In the genomic region with DNA sequence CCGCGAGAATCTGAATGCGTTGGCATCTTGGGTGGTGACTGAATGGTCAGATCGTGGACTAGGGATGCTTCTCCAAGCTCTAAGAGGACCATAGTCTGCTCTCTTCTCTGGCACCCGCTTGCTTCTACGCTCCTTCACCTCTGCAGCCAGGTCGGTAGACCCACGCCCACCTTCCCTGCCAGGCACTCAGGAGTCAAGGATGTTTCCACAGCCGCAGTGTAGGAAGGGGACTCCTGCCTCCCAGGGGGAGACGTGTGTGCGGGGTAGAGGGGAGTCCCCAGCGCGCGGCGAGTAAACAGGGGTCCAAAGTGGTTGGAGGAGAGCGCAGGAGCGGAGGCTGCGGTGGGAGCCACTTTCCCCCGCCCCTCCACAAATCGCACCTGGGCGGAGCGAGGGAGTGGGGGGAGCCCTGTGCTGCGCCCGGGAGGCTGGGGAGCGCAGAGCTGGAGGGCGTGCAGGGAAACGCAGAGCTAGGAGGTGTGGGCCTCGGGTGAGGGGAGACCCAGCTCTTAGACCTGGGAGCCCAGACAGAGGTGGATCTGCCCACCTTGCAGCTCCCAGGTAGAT, we compare ENCODE assay signal across 16 cellular contexts. TPM values are rescaled to one million over a fixed set of nuclear protein-coding genes. Genes with fewer than 3 reads are reported as not detected.
A peak's percentile ranks its signal among the peaks of the same experiment; 100 is the strongest.
DNase-seq lines count a peak whose midpoint lies in the region; ATAC-seq, FAIRE-seq and TF ChIP-seq lines count a peak whose summit lies in the region.
"Had no signal": no experiment of that assay in that cellular context is flagged by ENCODE, and none has a peak within 500 bp of the region (broad histone marks: within the 10 kb centered on the region; RNA-seq: fewer than 3 reads in every experiment).

No MANE protein-coding gene starts in this region.

- peak; percentile 24 for DNase-seq in D341Med (ENCODE audit: low spot score)
- DNase-seq in astrocyte (ENCODE audit: low read depth), result no peak
- DNase-seq in progenitor cell of endocrine pancreas (ENCODE audit: low spot score, unreplicated experiment), result peak; percentile 16
- DNase-seq in NCI-H2029 treated with DMSO at 0.1 percent for 48 hours (lab: John Stamatoyannopoulos, UW), result no peak
- no peak for DNase-seq in PC-3
- DNase-seq in occipital lobe (lab: John Stamatoyannopoulos, UW), result no peak
- no peak for DNase-seq in A172 (ENCODE audit: low spot score)
- DNase-seq: activated CD4-positive, alpha-beta T cell treated with anti-CD3 and anti-CD28 coated beads, Interleukin-2, amount 10 ng/mL, durations not matched to agents 7 days and 5 days; NCI-H1930; NCI-H82; T-helper 9 cell had no signal

- no TSS peak for BruUV-seq in PC-3 (replicated peaks; lab: Mats Ljungman, UMichigan)

- H3K79me2 ChIP-seq in astrocyte (ENCODE audit: insufficient read depth, low read length) (no peaks in the 10 kb centered on the region), PC-3 (ENCODE audit: low read length) (no peaks in the 10 kb centered on the region)

- peaks cover 26% of the 10 kb centered on the region for H3K27me3 ChIP-seq in astrocyte (ENCODE audit: insufficient read depth, low read length)
- peaks cover 76% of the 10 kb centered on the region for H3K27me3 ChIP-seq in iPS-18a (ENCODE audit: control insufficient read depth, insufficient read depth, low read length)
- peaks cover 4% of the 10 kb centered on the region; the same call in 1 of the 2 replicates for H3K27me3 ChIP-seq in PC-3 (ENCODE audit: low read length)

- H3K4me1 ChIP-seq in astrocyte (ENCODE audit: insufficient read depth, low read length) (no peaks in the 10 kb centered on the region), iPS-18a (ENCODE audit: control insufficient read depth, low read depth, low read length) (peaks cover 17% of the 10 kb centered on the region), PC-3 (ENCODE audit: insufficient read depth, low read length) (no peaks in the 10 kb centered on the region)

- TF ChIP-seq CTCF in astrocyte (IDR thresholded peaks at IDR 0.05; ENCODE audit: insufficient read depth, low read depth, low read length), result no peak
- TF ChIP-seq CTCF in progenitor cell of endocrine pancreas (IDR thresholded peaks at IDR 0.05; ENCODE audit: unreplicated experiment), result no peak
- TF ChIP-seq CTCF in PC-3 (conservative IDR thresholded peaks at IDR 0.05; ENCODE audit: low read depth, low read length), result no peak

- POLR2A ChIA-PET in PC-3 (lab: Charles Lee; ENCODE audit: unreplicated experiment), result no interaction called here

- no peaks in the 10 kb centered on the region for H3K36me3 ChIP-seq in astrocyte (ENCODE audit: insufficient read depth, low read length)
- no peaks in the 10 kb centered on the region for H3K36me3 ChIP-seq in iPS-18a (ENCODE audit: control insufficient read depth, low read depth, low read length)
- no peaks in the 10 kb centered on the region for H3K36me3 ChIP-seq in PC-3 (ENCODE audit: low read depth, low read length)

- H3K4me3 ChIP-seq in astrocyte (ENCODE audit: insufficient read depth, low read depth, low read length) (no peak overlapping the region), iPS-18a (ENCODE audit: low read length) (peak overlapping the region; percentile 86), PC-3 (ENCODE audit: low read length) (no peak overlapping the region)

- peak overlapping the region; percentile 74 for H3K4me2 ChIP-seq in astrocyte (ENCODE audit: low read length)
- H3K4me2 ChIP-seq in PC-3 (ENCODE audit: low read length), result no peak overlapping the region

- H3K36me3 Mint-ChIP-seq in astrocyte (ENCODE audit: low read depth, unreplicated experiment) (no peaks in the 10 kb centered on the region), progenitor cell of endocrine pancreas (ENCODE audit: insufficient read depth) (no peaks in the 10 kb centered on the region)

- H3K9me2 ChIP-seq in PC-3 (replicated peaks; ENCODE audit: low read length), result no peaks in the 10 kb centered on the region

- intact Hi-C loops in PC-3 (cut with micrococcal nuclease), result no loop called here

- FAIRE-seq in astrocyte (lab: Jason Lieb, UNC), result no peak

- H3F3A ChIP-seq in PC-3 (ENCODE audit: low read length, unreplicated experiment), result no peaks in the 10 kb centered on the region

- H3K4me3 Mint-ChIP-seq in astrocyte (ENCODE audit: unreplicated experiment) (peak overlapping the region; percentile 71), progenitor cell of endocrine pancreas (ENCODE audit: low read depth) (peak overlapping the region; percentile 59)
- H3K4me3 Mint-ChIP-seq: activated CD4-positive, alpha-beta T cell treated with anti-CD3 and anti-CD28 coated beads, Interleukin-2, amount 10 ng/mL, durations not matched to agents 7 days and 5 days; activated T-helper 1 cell treated with anti-CD3 and anti-CD28 coated beads, Interleukin-12 subunit alpha, Interleukin-12 subunit beta, Interleukin-2, Interleukin-4 antibody, amounts not matched to agents 30 ng/mL and 10 ng/mL and 1 ng/mL, durations not matched to agents 14 hours and 24 hours and 36 hours; dendritic cell treated with granulocyte-macrophage colony-stimulating factor and Interleukin-4, amounts not matched to agents 40 ng/mL and 50 ng/mL, for 4 days had no signal

- no peaks in the 10 kb centered on the region for H4K20me1 ChIP-seq in astrocyte (ENCODE audit: insufficient read depth, low read length)
- no peaks in the 10 kb centered on the region for H4K20me1 ChIP-seq in PC-3 (ENCODE audit: low read length)

- H3K4me1 Mint-ChIP-seq in astrocyte (ENCODE audit: low read depth, unreplicated experiment) (peaks cover 15% of the 10 kb centered on the region), progenitor cell of endocrine pancreas (ENCODE audit: low read depth) (peaks cover 21% of the 10 kb centered on the region)
- H3K4me1 Mint-ChIP-seq: activated CD4-positive, alpha-beta T cell treated with anti-CD3 and anti-CD28 coated beads, Interleukin-2, amount 10 ng/mL, durations not matched to agents 7 days and 5 days had no signal

- H3K27ac Mint-ChIP-seq in astrocyte (ENCODE audit: unreplicated experiment) (no peak overlapping the region), progenitor cell of endocrine pancreas (no peak overlapping the region)
- H3K27ac Mint-ChIP-seq: activated CD4-positive, alpha-beta T cell treated with anti-CD3 and anti-CD28 coated beads, Interleukin-2, amount 10 ng/mL, durations not matched to agents 7 days and 5 days; activated T-helper 1 cell treated with anti-CD3 and anti-CD28 coated beads, Interleukin-12 subunit alpha, Interleukin-12 subunit beta, Interleukin-2, Interleukin-4 antibody, amounts not matched to agents 30 ng/mL and 10 ng/mL and 1 ng/mL, durations not matched to agents 14 hours and 24 hours and 36 hours; dendritic cell treated with granulocyte-macrophage colony-stimulating factor and Interleukin-4, amounts not matched to agents 40 ng/mL and 50 ng/mL, for 4 days had no signal

- H3K27ac ChIP-seq in astrocyte (ENCODE audit: low read depth, low read length), result no peak overlapping the region
- no peak overlapping the region for H3K27ac ChIP-seq in iPS-18a (ENCODE audit: low read length)
- no peak overlapping the region for H3K27ac ChIP-seq in PC-3 (ENCODE audit: low read length)
- H3K27ac ChIP-seq: HL-60 had no signal

- no peak for ATAC-seq in PC-3
- ATAC-seq: Right ventricle myocardium inferior had no signal

- H2AFZ ChIP-seq in astrocyte (ENCODE audit: low read depth, low read length), result peak overlapping the region; percentile 34
- no peak overlapping the region for H2AFZ ChIP-seq in PC-3 (ENCODE audit: low read length)

- H3K9ac ChIP-seq in astrocyte (ENCODE audit: low read length), result no peak overlapping the region
- no peak overlapping the region for H3K9ac ChIP-seq in iPS-18a (ENCODE audit: low read length)
- H3K9ac ChIP-seq in PC-3 (ENCODE audit: low read length), result no peak overlapping the region

- H3K9me3 Mint-ChIP-seq in astrocyte (ENCODE audit: unreplicated experiment) (no peaks in the 10 kb centered on the region), progenitor cell of endocrine pancreas (ENCODE audit: low read depth) (no peaks in the 10 kb centered on the region)
- H3K9me3 Mint-ChIP-seq: activated CD4-positive, alpha-beta T cell treated with anti-CD3 and anti-CD28 coated beads, Interleukin-2, amount 10 ng/mL, durations not matched to agents 7 days and 5 days; activated T-helper 1 cell treated with anti-CD3 and anti-CD28 coated beads, Interleukin-12 subunit alpha, Interleukin-12 subunit beta, Interleukin-2, Interleukin-4 antibody, amounts not matched to agents 30 ng/mL and 10 ng/mL and 1 ng/mL, durations not matched to agents 14 hours and 24 hours and 36 hours; dendritic cell treated with granulocyte-macrophage colony-stimulating factor and Interleukin-4, amounts not matched to agents 40 ng/mL and 50 ng/mL, for 4 days had no signal

- CTCF ChIA-PET in PC-3 (lab: Charles Lee), result no interaction called here

- H3K27me3 Mint-ChIP-seq in astrocyte (ENCODE audit: low read depth, unreplicated experiment) (peaks cover 58% of the 10 kb centered on the region), progenitor cell of endocrine pancreas (peaks cover 70% of the 10 kb centered on the region)

- H3K9me3 ChIP-seq in astrocyte (ENCODE audit: insufficient read depth, low read depth, low read length) (no peaks in the 10 kb centered on the region), iPS-18a (ENCODE audit: control insufficient read depth, low read depth, low read length) (no peaks in the 10 kb centered on the region), PC-3 (ENCODE audit: low read length) (peaks cover 19% of the 10 kb centered on the region)

RNA-seq across cellular contexts. Expression of a gene that starts 1.7 kb away (rescaled TPM):
- total RNA-seq in astrocyte (1.6 and 5.7 TPM in 2 replicates), progenitor cell of endocrine pancreas (0.29 and 0.60 TPM in 2 replicates), PC-3 (2014; rRNA removed) (not detected in 2 replicates), occipital lobe (51.3 TPM)
- total RNA-seq in A172 (2014; rRNA removed; shearing (Covaris generic)), result not detected in 2 replicates
- total RNA-seq: activated CD4-positive, alpha-beta T cell treated with anti-CD3 and anti-CD28 coated beads, Interleukin-2, amount 10 ng/mL, durations not matched to agents 7 days and 5 days; activated T-helper 1 cell treated with anti-CD3 and anti-CD28 coated beads, Interleukin-12 subunit alpha, Interleukin-12 subunit beta, Interleukin-2, Interleukin-4 antibody, amounts not matched to agents 30 ng/mL and 10 ng/mL and 1 ng/mL, durations not matched to agents 14 hours and 24 hours and 36 hours had no signal

Comparison
In these comparisons a context has a peak if more than half of its experiments do, and no peak if none do; other contexts are left out.
1. DNase-seq: peak in D341Med (single experiment) and progenitor cell of endocrine pancreas (single experiment); none in astrocyte (single experiment), NCI-H2029 treated with DMSO at 0.1 percent for 48 hours (single experiment), PC-3 (single experiment), occipital lobe (single experiment) and A172 (single experiment).